ENCODE assay signal across 8 cellular contexts in genomic region chr5:115816226-115817042, GRCh38. TPM values are rescaled to one million over a fixed set of nuclear protein-coding genes. Genes with fewer than 3 reads are reported as not detected.
DNase-seq lines count a peak whose midpoint lies in the region; ATAC-seq, FAIRE-seq and TF ChIP-seq lines count a peak whose summit lies in the region.

TSS of gene CDO1 (minus strand) at chr5:115816659. CDS start at chr5:115816397, 262 bp downstream.

- H3K27ac Mint-ChIP-seq in activated CD4-positive, alpha-beta T cell treated with anti-CD3 and anti-CD28 coated beads, Interleukin-2, amount 10 ng/mL, durations not matched to agents 24 days and 14 days, result no peak within 1 kb of the TSS
- H3K27ac Mint-ChIP-seq in stimulated activated memory B cell treated with anti-CD40 and anti-IgM and Interleukin-4, amounts not matched to agents 10 μg/mL and 1 μg/mL and 100 μg/mL, for 72 hours, result no peak within 1 kb of the TSS

- peak within 1 kb of the TSS; percentile 64 for H3K4me3 ChIP-seq in AG04449 (ENCODE audit: low read depth, low read length)
- peak within 1 kb of the TSS; percentile 31 for H3K4me3 ChIP-seq in endocrine pancreas (ENCODE audit: control insufficient read depth, insufficient read depth, low read length)
- H3K4me3 ChIP-seq in lower leg skin (ENCODE audit: low read depth, poor library complexity, severe bottlenecking), result peak within 1 kb of the TSS; percentile 18

- peak; percentile 36 for ATAC-seq in stimulated activated memory B cell treated with anti-CD40 and anti-IgM and Interleukin-4, amounts not matched to agents 10 μg/mL and 1 μg/mL and 100 μg/mL, for 72 hours

- peak within 1 kb of the TSS; percentile 78 for H3K4me3 Mint-ChIP-seq in activated CD4-positive, alpha-beta T cell treated with anti-CD3 and anti-CD28 coated beads, Interleukin-2, amount 10 ng/mL, durations not matched to agents 24 days and 14 days
- peak within 1 kb of the TSS; percentile 74 for H3K4me3 Mint-ChIP-seq in stimulated activated memory B cell treated with anti-CD40 and anti-IgM and Interleukin-4, amounts not matched to agents 10 μg/mL and 1 μg/mL and 100 μg/mL, for 72 hours

- TF ChIP-seq POLR2A in lower leg skin (IDR thresholded peaks at IDR 0.05), result no peak

- no peak for TF ChIP-seq CTCF in AG04449 (IDR thresholded peaks at IDR 0.05; ENCODE audit: insufficient read depth, low read length, missing control alignments)
- no peak for TF ChIP-seq CTCF in lower leg skin (IDR thresholded peaks at IDR 0.05)

- peaks cover 75% of the 10 kb centered on the region for H3K27me3 Mint-ChIP-seq in activated CD4-positive, alpha-beta T cell treated with anti-CD3 and anti-CD28 coated beads, Interleukin-2, amount 10 ng/mL, durations not matched to agents 24 days and 14 days
- H3K27me3 Mint-ChIP-seq in stimulated activated memory B cell treated with anti-CD40 and anti-IgM and Interleukin-4, amounts not matched to agents 10 μg/mL and 1 μg/mL and 100 μg/mL, for 72 hours, result peaks cover 81% of the 10 kb centered on the region

- POLR2A ChIA-PET in AG04449 (lab: Yijun Ruan, JAX), result no interaction called here

- H3K4me1 ChIP-seq in endocrine pancreas (ENCODE audit: control insufficient read depth, insufficient read depth, low read length), result no peaks in the 10 kb centered on the region

- FAIRE-seq in GM19239 (lab: Jason Lieb, UNC), result no peak

- CTCF ChIA-PET in AG04449 (lab: Yijun Ruan, JAX), result interaction anchor here (2.0 kb wide), 1 partner anchor 182 kb away, joined by 7 read pairs; no protein-coding TSS in a partner anchor

- H3K27me3 ChIP-seq in endocrine pancreas (ENCODE audit: control insufficient read depth, insufficient read depth, low read length), result no peaks in the 10 kb centered on the region

- H3K36me3 Mint-ChIP-seq in activated CD4-positive, alpha-beta T cell treated with anti-CD3 and anti-CD28 coated beads, Interleukin-2, amount 10 ng/mL, durations not matched to agents 24 days and 14 days (ENCODE audit: low read depth), result no peaks in the 10 kb centered on the region
- no peaks in the 10 kb centered on the region for H3K36me3 Mint-ChIP-seq in stimulated activated memory B cell treated with anti-CD40 and anti-IgM and Interleukin-4, amounts not matched to agents 10 μg/mL and 1 μg/mL and 100 μg/mL, for 72 hours

- no peak for DNase-seq in AG04449 (ENCODE audit: low read depth, low spot score)
- DNase-seq in HCEC 1CT, result peak; percentile 50
- peak; percentile 77 for DNase-seq in activated CD4-positive, alpha-beta T cell treated with anti-CD3 and anti-CD28 coated beads, Interleukin-2, amount 10 ng/mL, durations not matched to agents 24 days and 14 days
- DNase-seq in lower leg skin (ENCODE audit: low spot score in 2 of 2), result peak; percentile 21 to 86
- DNase-seq in UCSD-AML1 (lab: John Stamatoyannopoulos, UW; ENCODE audit: unreplicated experiment), result no peak
- no peak for DNase-seq in GM19239 (ENCODE audit: insufficient read length, low spot score)

- no peaks in the 10 kb centered on the region for H3K9me3 ChIP-seq in endocrine pancreas (ENCODE audit: control insufficient read depth, low read length)

- peaks cover 22% of the 10 kb centered on the region for H3K4me1 Mint-ChIP-seq in activated CD4-positive, alpha-beta T cell treated with anti-CD3 and anti-CD28 coated beads, Interleukin-2, amount 10 ng/mL, durations not matched to agents 24 days and 14 days
- H3K4me1 Mint-ChIP-seq in stimulated activated memory B cell treated with anti-CD40 and anti-IgM and Interleukin-4, amounts not matched to agents 10 μg/mL and 1 μg/mL and 100 μg/mL, for 72 hours, result peaks cover 21% of the 10 kb centered on the region

- H3K36me3 ChIP-seq in endocrine pancreas (ENCODE audit: control insufficient read depth, insufficient read depth, low read length), result no peaks in the 10 kb centered on the region

- H3K9ac ChIP-seq in endocrine pancreas (ENCODE audit: control insufficient read depth, insufficient read depth, low read length), result peak within 1 kb of the TSS; percentile 62

- 2 to 3% methylated on average over 36 to 64 of the region's 69 CpGs for WGBS in lower leg skin, 2 donors

- H3K9me3 Mint-ChIP-seq in activated CD4-positive, alpha-beta T cell treated with anti-CD3 and anti-CD28 coated beads, Interleukin-2, amount 10 ng/mL, durations not matched to agents 24 days and 14 days, result no peaks in the 10 kb centered on the region
- H3K9me3 Mint-ChIP-seq in stimulated activated memory B cell treated with anti-CD40 and anti-IgM and Interleukin-4, amounts not matched to agents 10 μg/mL and 1 μg/mL and 100 μg/mL, for 72 hours, result no peaks in the 10 kb centered on the region

- intact Hi-C loops in activated CD4-positive, alpha-beta T cell treated with anti-CD3 and anti-CD28 coated beads, Interleukin-2, amount 10 ng/mL, durations not matched to agents 24 days and 14 days (cut with micrococcal nuclease), result loop anchor here (2.0 to 10.0 kb wide), 3 partner anchors 146 to 758 kb away; partner anchors contain the start of genes LVRN and SEMA6A
- intact Hi-C loops in lower leg skin (cut with DNase I; ENCODE audit: low total_unique reads), result no loop called here

RNA-seq across cellular contexts. Expression of gene CDO1, which starts in this region (rescaled TPM):
- 0.45 and 0.82 TPM in 2 replicates for total RNA-seq in activated CD4-positive, alpha-beta T cell treated with anti-CD3 and anti-CD28 coated beads, Interleukin-2, amount 10 ng/mL, durations not matched to agents 24 days and 14 days
- 10 to 100 TPM in 2 of 4 donors, 1 to 10 TPM in 2; 3.5 to 17.9 (median 8.9) TPM for total RNA-seq in lower leg skin

Comparison
In these comparisons a context has a peak if more than half of its experiments do, and no peak if none do; other contexts are left out.
1. Peak in DNase-seq in activated CD4-positive, alpha-beta T cell treated with anti-CD3 and anti-CD28 coated beads, Interleukin-2, amount 10 ng/mL, durations not matched to agents 24 days and 14 days; RNA of the gene not detected or under 1 TPM.
2. DNase-seq: peak in HCEC 1CT (single experiment) and lower leg skin (2 of 2); none in AG04449 (single experiment), UCSD-AML1 (single experiment) and GM19239 (single experiment).
3. Peak in every context shown above with its lines, with median percentiles within 50 percentile points of each other: H3K4me3 ChIP-seq.